ENCODE assay signal across 1 cellular context in the genomic region with DNA sequence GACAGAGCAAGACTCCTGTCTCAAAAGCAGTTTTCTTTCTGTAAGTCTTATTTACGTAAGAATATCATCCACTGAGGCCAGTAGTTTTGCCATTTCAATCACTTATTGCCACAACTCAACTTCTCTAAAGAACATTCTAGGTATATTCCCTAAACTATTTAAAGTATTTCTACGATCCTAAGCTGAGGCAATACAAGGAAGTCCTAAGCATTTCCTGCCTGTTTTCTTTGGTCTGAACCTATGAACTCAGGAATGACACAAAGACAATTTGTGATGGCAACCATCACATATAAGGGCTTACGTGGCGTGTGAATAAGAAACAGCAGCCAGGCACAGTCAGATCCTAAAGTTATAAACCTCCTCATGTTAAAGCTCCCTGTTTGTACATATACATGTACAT.
TF ChIP-seq lines count a peak whose summit lies in the region.

No MANE protein-coding gene starts in this region.

TF ChIP-seq in WTC11, 78 proteins besides CTCF, POLR2A, EP300 and RAD21 (continued from another document):
- TF ChIP-seq, protein P1, sequence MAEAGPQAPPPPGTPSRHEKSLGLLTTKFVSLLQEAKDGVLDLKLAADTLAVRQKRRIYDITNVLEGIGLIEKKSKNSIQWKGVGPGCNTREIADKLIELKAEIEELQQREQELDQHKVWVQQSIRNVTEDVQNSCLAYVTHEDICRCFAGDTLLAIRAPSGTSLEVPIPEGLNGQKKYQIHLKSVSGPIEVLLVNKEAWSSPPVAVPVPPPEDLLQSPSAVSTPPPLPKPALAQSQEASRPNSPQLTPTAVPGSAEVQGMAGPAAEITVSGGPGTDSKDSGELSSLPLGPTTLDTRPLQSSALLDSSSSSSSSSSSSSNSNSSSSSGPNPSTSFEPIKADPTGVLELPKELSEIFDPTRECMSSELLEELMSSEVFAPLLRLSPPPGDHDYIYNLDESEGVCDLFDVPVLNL (CRISPR knock-in tag; IDR thresholded peaks at IDR 0.05; ENCODE audit: borderline replicate concordance, low read depth): no peak
- no peak for TF ChIP-seq IRF1 (CRISPR knock-in tag; IDR thresholded peaks at IDR 0.05)
- no peak for TF ChIP-seq ZNF423 (CRISPR knock-in tag; IDR thresholded peaks at IDR 0.05)
- TF ChIP-seq ZNF671 (CRISPR knock-in tag; IDR thresholded peaks at IDR 0.05): no peak
- no peak for TF ChIP-seq ZSCAN18 (CRISPR knock-in tag; IDR thresholded peaks at IDR 0.05)
